Comparison of ENCODE assay signal across 14 cellular contexts in genomic region chr17:66610734-66611133, GRCh38.
A peak's percentile ranks its signal among the peaks of the same experiment; 100 is the strongest.
DNase-seq lines count a peak whose midpoint lies in the region; ATAC-seq and TF ChIP-seq lines count a peak whose summit lies in the region.
"Had no signal": no experiment of that assay in that cellular context is flagged by ENCODE, and none has a peak within 500 bp of the region (broad histone marks: within the 10 kb centered on the region; RNA-seq: fewer than 3 reads in every experiment).

No MANE protein-coding gene starts in this region.

- no peak for ATAC-seq in effector memory CD8-positive, alpha-beta T cell (replicated peaks)
- ATAC-seq in HG02759 (IDR thresholded peaks at IDR 0.05; ENCODE audit: unreplicated experiment) = no peak
- ATAC-seq in HG02852 (IDR thresholded peaks at IDR 0.05; ENCODE audit: unreplicated experiment) = no peak

- H3K9me3 Mint-ChIP-seq in Calu3 (ENCODE audit: low read depth, unreplicated experiment) (peaks cover 5% of the 10 kb centered on the region), neural crest cell (peaks cover 18% of the 10 kb centered on the region)
- peaks cover 4 to 15% of the 10 kb centered on the region in 2 donors for H3K9me3 Mint-ChIP-seq in effector memory CD8-positive, alpha-beta T cell

- H3K27me3 Mint-ChIP-seq in Calu3 (ENCODE audit: unreplicated experiment) (no peaks in the 10 kb centered on the region), neural crest cell (ENCODE audit: low read depth) (no peaks in the 10 kb centered on the region)
- H3K27me3 Mint-ChIP-seq in effector memory CD8-positive, alpha-beta T cell = no peaks in the 10 kb centered on the region
- H3K27me3 Mint-ChIP-seq: B cell; CD4-positive, alpha-beta memory T cell had no signal

- H3K27ac Mint-ChIP-seq in Calu3 (ENCODE audit: unreplicated experiment) (peak overlapping the region; percentile 66), neural crest cell (ENCODE audit: unreplicated experiment) (peak overlapping the region; percentile 55)
- peak overlapping the region; percentile 4 to 49 for H3K27ac Mint-ChIP-seq in effector memory CD8-positive, alpha-beta T cell
- H3K27ac Mint-ChIP-seq: B cell had no signal

- CTCF ChIA-PET in Calu3 (lab: Charles Lee) = interaction anchor here (1.5 kb wide), 1 partner anchor 10 kb away, joined by 4 read pairs; no protein-coding TSS in a partner anchor

- intact Hi-C loops in Calu3 (cut with micrococcal nuclease; ENCODE audit: unreplicated experiment) = no loop called here

- TF ChIP-seq CTCF in Calu3 (IDR thresholded peaks at IDR 0.05; ENCODE audit: unreplicated experiment) (no peak), neural crest cell (conservative IDR thresholded peaks at IDR 0.05) (no peak)

- DNase-seq in Calu3 (no peak), UCSD-AML1 (lab: John Stamatoyannopoulos, UW; ENCODE audit: unreplicated experiment) (peak; percentile 61), neural crest cell (ENCODE audit: low read depth, low spot score) (no peak), DMS153 (lab: John Stamatoyannopoulos, UW) (no peak), OCI-M1 (lab: John Stamatoyannopoulos, UW) (no peak)
- no peak for DNase-seq in effector memory CD8-positive, alpha-beta T cell
- DNase-seq: GF-D8, NCI-H1092 treated with DMSO at 0.1 percent for 48 hours, NCI-H1694 treated with DMSO at 0.1 percent for 48 hours, PC-9 had no signal

- H3K4me3 Mint-ChIP-seq in Calu3 (ENCODE audit: low read depth, unreplicated experiment) = peak overlapping the region; percentile 33
- H3K4me3 Mint-ChIP-seq in effector memory CD8-positive, alpha-beta T cell = no peak overlapping the region
- no peak overlapping the region for H3K4me3 Mint-ChIP-seq in neural crest cell
- H3K4me3 Mint-ChIP-seq: B cell had no signal

- H3K4me1 Mint-ChIP-seq in Calu3 (ENCODE audit: low read depth, unreplicated experiment) (peaks cover 16% of the 10 kb centered on the region), neural crest cell (peaks cover 22% of the 10 kb centered on the region)
- peaks cover 0 to 3% of the 10 kb centered on the region in 2 donors for H3K4me1 Mint-ChIP-seq in effector memory CD8-positive, alpha-beta T cell (ENCODE audit: low read depth in 2 of 2)
- H3K4me1 Mint-ChIP-seq: B cell had no signal

- no TSS peak for BruUV-seq in Calu3 (replicated peaks; lab: Mats Ljungman, UMichigan)

- H3K36me3 Mint-ChIP-seq in Calu3 (ENCODE audit: insufficient read depth, unreplicated experiment) (no peaks in the 10 kb centered on the region), neural crest cell (ENCODE audit: low read depth) (peaks cover 12% of the 10 kb centered on the region)
- H3K36me3 Mint-ChIP-seq in effector memory CD8-positive, alpha-beta T cell (ENCODE audit: insufficient read depth) = peaks cover 4% of the 10 kb centered on the region
